In the genomic region with DNA sequence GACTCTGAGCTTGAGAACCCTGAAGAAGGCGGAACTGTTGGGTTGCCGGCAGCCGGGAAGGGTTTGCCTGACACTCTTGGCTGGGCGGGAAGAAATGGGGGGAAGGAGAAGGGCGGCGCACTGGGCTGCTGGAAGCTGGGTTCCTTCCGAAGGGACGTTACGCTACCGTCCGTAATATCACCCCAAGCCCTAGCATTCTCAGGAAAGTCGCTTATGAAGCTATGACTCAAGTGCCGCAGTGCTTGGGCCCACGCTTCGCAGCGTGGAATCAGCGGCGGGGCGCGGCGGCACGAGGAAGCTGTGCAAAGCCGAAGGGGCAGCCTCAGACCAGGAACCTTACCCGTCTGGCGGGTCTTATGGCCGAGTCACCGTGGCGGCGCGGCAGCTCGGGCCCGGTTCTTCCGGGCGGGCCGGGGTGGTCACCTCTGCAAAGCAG, we compare ENCODE assay signal across 1 cellular context.
TF ChIP-seq lines count a peak whose summit lies in the region.

No MANE protein-coding gene starts in this region.

TF ChIP-seq in HCT116, 20 proteins besides CTCF, POLR2A, EP300 and RAD21 (continued from another document):
- no peak for TF ChIP-seq REST (IDR thresholded peaks at IDR 0.05; ENCODE audit: low read depth)
